Comparison of ENCODE assay signal across 1 cellular context in the genomic region with DNA sequence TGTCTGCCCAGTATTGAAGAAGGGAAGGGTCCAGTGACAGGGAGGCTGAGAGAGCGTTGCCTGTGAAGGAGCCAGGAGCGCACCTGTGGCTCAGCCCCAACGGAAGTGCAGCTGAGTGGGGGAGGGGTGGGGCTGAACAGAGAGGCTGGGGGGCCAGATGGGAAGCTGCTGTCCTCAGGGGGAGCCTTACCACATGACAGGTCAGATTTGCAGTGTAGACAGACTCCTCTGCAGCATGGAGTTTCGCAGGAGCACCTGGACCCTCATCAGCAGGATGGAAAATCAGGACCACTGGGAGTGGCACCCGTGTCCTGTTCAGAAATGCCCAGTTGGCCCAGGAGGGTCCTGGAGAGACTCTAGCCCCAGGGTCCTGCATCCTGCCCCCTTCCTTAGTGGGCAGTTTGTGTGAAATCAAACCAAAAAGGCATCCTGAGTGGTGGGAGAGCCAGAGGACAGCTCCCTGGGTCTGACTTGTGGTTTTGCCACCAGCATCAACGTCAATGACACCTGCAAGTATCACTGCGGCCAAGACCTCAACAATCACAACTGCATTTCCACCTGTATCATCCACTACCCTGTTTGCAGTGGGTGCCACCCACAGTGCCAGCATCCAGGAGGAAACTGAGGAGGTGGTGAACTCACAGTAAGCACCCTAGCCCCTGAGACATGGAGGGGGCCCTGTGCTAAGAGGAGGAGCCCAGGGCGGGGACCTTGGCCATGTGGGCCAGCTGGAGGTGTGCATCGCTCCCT.
TF ChIP-seq lines count a peak whose summit lies in the region.

No MANE protein-coding gene starts in this region.

TF ChIP-seq in GM23338, 12 proteins besides CTCF, POLR2A, EP300 and RAD21:
- TF ChIP-seq JUNB (IDR thresholded peaks at IDR 0.05; ENCODE audit: unreplicated experiment), result no peak
- TF ChIP-seq POLR2AphosphoS5 (IDR thresholded peaks at IDR 0.05; ENCODE audit: low read depth), result no peak
- no peak for TF ChIP-seq ZNF331 (CRISPR knock-in tag; IDR thresholded peaks at IDR 0.05; ENCODE audit: low read depth)
- TF ChIP-seq EZH2phosphoT487 (IDR thresholded peaks at IDR 0.05; ENCODE audit: unreplicated experiment), result no peak
- TF ChIP-seq CREB1 (CRISPR knock-in tag; IDR thresholded peaks at IDR 0.05; ENCODE audit: low read depth), result no peak
- TF ChIP-seq EZH2 (IDR thresholded peaks at IDR 0.05; ENCODE audit: low read depth, unreplicated experiment), result no peak
- TF ChIP-seq, protein P1, sequence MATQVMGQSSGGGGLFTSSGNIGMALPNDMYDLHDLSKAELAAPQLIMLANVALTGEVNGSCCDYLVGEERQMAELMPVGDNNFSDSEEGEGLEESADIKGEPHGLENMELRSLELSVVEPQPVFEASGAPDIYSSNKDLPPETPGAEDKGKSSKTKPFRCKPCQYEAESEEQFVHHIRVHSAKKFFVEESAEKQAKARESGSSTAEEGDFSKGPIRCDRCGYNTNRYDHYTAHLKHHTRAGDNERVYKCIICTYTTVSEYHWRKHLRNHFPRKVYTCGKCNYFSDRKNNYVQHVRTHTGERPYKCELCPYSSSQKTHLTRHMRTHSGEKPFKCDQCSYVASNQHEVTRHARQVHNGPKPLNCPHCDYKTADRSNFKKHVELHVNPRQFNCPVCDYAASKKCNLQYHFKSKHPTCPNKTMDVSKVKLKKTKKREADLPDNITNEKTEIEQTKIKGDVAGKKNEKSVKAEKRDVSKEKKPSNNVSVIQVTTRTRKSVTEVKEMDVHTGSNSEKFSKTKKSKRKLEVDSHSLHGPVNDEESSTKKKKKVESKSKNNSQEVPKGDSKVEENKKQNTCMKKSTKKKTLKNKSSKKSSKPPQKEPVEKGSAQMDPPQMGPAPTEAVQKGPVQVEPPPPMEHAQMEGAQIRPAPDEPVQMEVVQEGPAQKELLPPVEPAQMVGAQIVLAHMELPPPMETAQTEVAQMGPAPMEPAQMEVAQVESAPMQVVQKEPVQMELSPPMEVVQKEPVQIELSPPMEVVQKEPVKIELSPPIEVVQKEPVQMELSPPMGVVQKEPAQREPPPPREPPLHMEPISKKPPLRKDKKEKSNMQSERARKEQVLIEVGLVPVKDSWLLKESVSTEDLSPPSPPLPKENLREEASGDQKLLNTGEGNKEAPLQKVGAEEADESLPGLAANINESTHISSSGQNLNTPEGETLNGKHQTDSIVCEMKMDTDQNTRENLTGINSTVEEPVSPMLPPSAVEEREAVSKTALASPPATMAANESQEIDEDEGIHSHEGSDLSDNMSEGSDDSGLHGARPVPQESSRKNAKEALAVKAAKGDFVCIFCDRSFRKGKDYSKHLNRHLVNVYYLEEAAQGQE (IDR thresholded peaks at IDR 0.05; ENCODE audit: unreplicated experiment), result no peak
- TF ChIP-seq ZNF114 (CRISPR knock-in tag; IDR thresholded peaks at IDR 0.05), result no peak
- TF ChIP-seq, protein P2, sequence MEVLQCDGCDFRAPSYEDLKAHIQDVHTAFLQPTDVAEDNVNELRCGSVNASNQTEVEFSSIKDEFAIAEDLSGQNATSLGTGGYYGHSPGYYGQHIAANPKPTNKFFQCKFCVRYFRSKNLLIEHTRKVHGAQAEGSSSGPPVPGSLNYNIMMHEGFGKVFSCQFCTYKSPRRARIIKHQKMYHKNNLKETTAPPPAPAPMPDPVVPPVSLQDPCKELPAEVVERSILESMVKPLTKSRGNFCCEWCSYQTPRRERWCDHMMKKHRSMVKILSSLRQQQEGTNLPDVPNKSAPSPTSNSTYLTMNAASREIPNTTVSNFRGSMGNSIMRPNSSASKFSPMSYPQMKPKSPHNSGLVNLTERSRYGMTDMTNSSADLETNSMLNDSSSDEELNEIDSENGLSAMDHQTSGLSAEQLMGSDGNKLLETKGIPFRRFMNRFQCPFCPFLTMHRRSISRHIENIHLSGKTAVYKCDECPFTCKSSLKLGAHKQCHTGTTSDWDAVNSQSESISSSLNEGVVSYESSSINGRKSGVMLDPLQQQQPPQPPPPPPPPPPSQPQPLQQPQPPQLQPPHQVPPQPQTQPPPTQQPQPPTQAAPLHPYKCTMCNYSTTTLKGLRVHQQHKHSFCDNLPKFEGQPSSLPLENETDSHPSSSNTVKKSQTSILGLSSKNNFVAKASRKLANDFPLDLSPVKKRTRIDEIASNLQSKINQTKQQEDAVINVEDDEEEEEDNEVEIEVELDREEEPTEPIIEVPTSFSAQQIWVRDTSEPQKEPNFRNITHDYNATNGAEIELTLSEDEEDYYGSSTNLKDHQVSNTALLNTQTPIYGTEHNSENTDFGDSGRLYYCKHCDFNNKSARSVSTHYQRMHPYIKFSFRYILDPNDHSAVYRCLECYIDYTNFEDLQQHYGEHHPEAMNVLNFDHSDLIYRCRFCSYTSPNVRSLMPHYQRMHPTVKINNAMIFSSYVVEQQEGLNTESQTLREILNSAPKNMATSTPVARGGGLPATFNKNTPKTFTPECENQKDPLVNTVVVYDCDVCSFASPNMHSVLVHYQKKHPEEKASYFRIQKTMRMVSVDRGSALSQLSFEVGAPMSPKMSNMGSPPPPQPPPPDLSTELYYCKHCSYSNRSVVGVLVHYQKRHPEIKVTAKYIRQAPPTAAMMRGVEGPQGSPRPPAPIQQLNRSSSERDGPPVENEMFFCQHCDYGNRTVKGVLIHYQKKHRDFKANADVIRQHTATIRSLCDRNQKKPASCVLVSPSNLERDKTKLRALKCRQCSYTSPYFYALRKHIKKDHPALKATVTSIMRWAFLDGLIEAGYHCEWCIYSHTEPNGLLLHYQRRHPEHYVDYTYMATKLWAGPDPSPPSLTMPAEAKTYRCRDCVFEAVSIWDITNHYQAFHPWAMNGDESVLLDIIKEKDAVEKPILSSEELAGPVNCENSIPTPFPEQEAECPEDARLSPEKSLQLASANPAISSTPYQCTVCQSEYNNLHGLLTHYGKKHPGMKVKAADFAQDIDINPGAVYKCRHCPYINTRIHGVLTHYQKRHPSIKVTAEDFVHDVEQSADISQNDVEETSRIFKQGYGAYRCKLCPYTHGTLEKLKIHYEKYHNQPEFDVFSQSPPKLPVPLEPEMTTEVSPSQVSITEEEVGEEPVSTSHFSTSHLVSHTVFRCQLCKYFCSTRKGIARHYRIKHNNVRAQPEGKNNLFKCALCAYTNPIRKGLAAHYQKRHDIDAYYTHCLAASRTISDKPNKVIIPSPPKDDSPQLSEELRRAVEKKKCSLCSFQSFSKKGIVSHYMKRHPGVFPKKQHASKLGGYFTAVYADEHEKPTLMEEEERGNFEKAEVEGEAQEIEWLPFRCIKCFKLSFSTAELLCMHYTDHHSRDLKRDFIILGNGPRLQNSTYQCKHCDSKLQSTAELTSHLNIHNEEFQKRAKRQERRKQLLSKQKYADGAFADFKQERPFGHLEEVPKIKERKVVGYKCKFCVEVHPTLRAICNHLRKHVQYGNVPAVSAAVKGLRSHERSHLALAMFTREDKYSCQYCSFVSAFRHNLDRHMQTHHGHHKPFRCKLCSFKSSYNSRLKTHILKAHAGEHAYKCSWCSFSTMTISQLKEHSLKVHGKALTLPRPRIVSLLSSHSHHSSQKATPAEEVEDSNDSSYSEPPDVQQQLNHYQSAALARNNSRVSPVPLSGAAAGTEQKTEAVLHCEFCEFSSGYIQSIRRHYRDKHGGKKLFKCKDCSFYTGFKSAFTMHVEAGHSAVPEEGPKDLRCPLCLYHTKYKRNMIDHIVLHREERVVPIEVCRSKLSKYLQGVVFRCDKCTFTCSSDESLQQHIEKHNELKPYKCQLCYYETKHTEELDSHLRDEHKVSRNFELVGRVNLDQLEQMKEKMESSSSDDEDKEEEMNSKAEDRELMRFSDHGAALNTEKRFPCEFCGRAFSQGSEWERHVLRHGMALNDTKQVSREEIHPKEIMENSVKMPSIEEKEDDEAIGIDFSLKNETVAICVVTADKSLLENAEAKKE (CRISPR knock-in tag; IDR thresholded peaks at IDR 0.05), result no peak
- TF ChIP-seq NANOG (IDR thresholded peaks at IDR 0.05; ENCODE audit: borderline replicate concordance), result no peak
- TF ChIP-seq STAT1 (IDR thresholded peaks at IDR 0.05; ENCODE audit: unreplicated experiment), result no peak
- TF ChIP-seq, protein P3, sequence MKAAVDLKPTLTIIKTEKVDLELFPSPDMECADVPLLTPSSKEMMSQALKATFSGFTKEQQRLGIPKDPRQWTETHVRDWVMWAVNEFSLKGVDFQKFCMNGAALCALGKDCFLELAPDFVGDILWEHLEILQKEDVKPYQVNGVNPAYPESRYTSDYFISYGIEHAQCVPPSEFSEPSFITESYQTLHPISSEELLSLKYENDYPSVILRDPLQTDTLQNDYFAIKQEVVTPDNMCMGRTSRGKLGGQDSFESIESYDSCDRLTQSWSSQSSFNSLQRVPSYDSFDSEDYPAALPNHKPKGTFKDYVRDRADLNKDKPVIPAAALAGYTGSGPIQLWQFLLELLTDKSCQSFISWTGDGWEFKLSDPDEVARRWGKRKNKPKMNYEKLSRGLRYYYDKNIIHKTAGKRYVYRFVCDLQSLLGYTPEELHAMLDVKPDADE (IDR thresholded peaks at IDR 0.05), result no peak
